In genomic region chr20:38447931-38448675, GRCh38 we compare ENCODE assay signal across 8 cellular contexts. TPM values are rescaled to one million over a fixed set of nuclear protein-coding genes. Genes with fewer than 3 reads are reported as not detected.
A peak's percentile ranks its signal among the peaks of the same experiment; 100 is the strongest.
DNase-seq lines count a peak whose midpoint lies in the region; ATAC-seq, FAIRE-seq and TF ChIP-seq lines count a peak whose summit lies in the region.

No MANE protein-coding gene starts in this region.

- H3K27me3 ChIP-seq in SK-N-SH (ENCODE audit: insufficient read depth) (no peaks in the 10 kb centered on the region), MM.1S (replicated peaks; ENCODE audit: insufficient read depth, low read length) (no peaks in the 10 kb centered on the region), K562 (ENCODE audit: control insufficient read depth in 2 of 2, insufficient read depth in 2 of 2, low read length in 2 of 2) (no peaks in the 10 kb centered on the region)

- H3K9me2 ChIP-seq in SK-N-SH (no peaks in the 10 kb centered on the region), MM.1S (replicated peaks; ENCODE audit: insufficient read depth, low read length) (no peaks in the 10 kb centered on the region)

- H3K27me3 Mint-ChIP-seq in progenitor cell of endocrine pancreas: no peaks in the 10 kb centered on the region

- peak overlapping the region; percentile 12 for H3K27ac Mint-ChIP-seq in progenitor cell of endocrine pancreas

- in situ Hi-C loops in K562 (cut with MboI): no loop called here

- FAIRE-seq in K562 (lab: Jason Lieb, UNC): peak; percentile 26
- no peak for FAIRE-seq in frontal cortex (lab: Jason Lieb, UNC)

- H3K4me1 Mint-ChIP-seq in progenitor cell of endocrine pancreas (ENCODE audit: low read depth): peaks cover 13% of the 10 kb centered on the region

- no peaks in the 10 kb centered on the region for H3K9me1 ChIP-seq in K562 (ENCODE audit: control insufficient read depth, insufficient read depth, low read length)

- POLR2A ChIA-PET in SK-N-SH (lab: Yijun Ruan, JAX) (interaction anchor here (0.6 to 4.1 kb wide), 3 partner anchors 14 to 408 kb away, joined by 3 to 83 read pairs (median 22); partner anchors contain the start of genes RALGAPB and SNHG17), K562 (lab: Yijun Ruan, JAX) (interaction anchor here (0.7 to 5.8 kb wide), 13 partner anchors 10 to 514 kb away, joined by 3 to 130 read pairs (median 4); partner anchors contain the start of genes DHX35, RALGAPB and SNHG17)

- H3K4me3 Mint-ChIP-seq in progenitor cell of endocrine pancreas (ENCODE audit: low read depth): peak overlapping the region; percentile 80

- 0 out of 2 replicates have a peak overlapping the region, but pooled peaks have one; percentile 99 for H3K9ac ChIP-seq in SK-N-SH
- no peak overlapping the region for H3K9ac ChIP-seq in MM.1S (ENCODE audit: low read length)
- peak overlapping the region; percentile 86 to 98 for H3K9ac ChIP-seq in K562 (ENCODE audit: insufficient read depth in 1 of 2, low read depth in 2 of 2, low read length in 2 of 2)

- H3K4me3 ChIP-seq in SK-N-SH (ENCODE audit: low read depth in 2 of 2, low read length in 1 of 2) (peak overlapping the region; percentile 87 to 88), MM.1S (ENCODE audit: low read length) (no peak overlapping the region), K562 (peak overlapping the region; percentile 98)

- intact Hi-C loops in K562 (cut with micrococcal nuclease): no loop called here

- H2AFZ ChIP-seq in SK-N-SH (ENCODE audit: low read depth): no peak overlapping the region
- no peak overlapping the region for H2AFZ ChIP-seq in MM.1S (ENCODE audit: low read length)
- H2AFZ ChIP-seq in K562 (ENCODE audit: low read depth, low read length): peak overlapping the region; percentile 92

- H4K20me1 ChIP-seq in SK-N-SH (ENCODE audit: insufficient read depth) (no peaks in the 10 kb centered on the region), MM.1S (ENCODE audit: insufficient read depth, low read length) (no peaks in the 10 kb centered on the region), K562 (replicated peaks; ENCODE audit: control insufficient read depth, insufficient read depth, low read length) (no peaks in the 10 kb centered on the region)

- peaks cover 10 to 26% of the 10 kb centered on the region in 2 experiments for H3K36me3 ChIP-seq in SK-N-SH (replicated peaks in 1 of 2; ENCODE audit: control insufficient read depth in 1 of 2, insufficient read depth in 2 of 2, low read length in 1 of 2)
- no peaks in the 10 kb centered on the region for H3K36me3 ChIP-seq in MM.1S (replicated peaks; ENCODE audit: insufficient read depth, low read length)
- H3K36me3 ChIP-seq in K562 (ENCODE audit: control insufficient read depth, insufficient read depth, low read length): peaks cover 33% of the 10 kb centered on the region

- TF ChIP-seq CTCF in SK-N-SH (IDR thresholded peaks at IDR 0.05) (no peak), MM.1S (IDR thresholded peaks at IDR 0.05; ENCODE audit: low read length) (no peak), K562 (IDR thresholded peaks at IDR 0.05 in 2 of 3, conservative IDR thresholded peaks at IDR 0.05 in 1 of 3; ENCODE audit: insufficient read depth in 2 of 3, low read depth in 1 of 3, low read length in 3 of 3) (peak in 1 of 3 experiments; percentile 13; a peak in 1 of 6 replicates), progenitor cell of endocrine pancreas (IDR thresholded peaks at IDR 0.05; ENCODE audit: unreplicated experiment) (no peak)

- H3K9me3 ChIP-seq in SK-N-SH (no peaks in the 10 kb centered on the region), MM.1S (replicated peaks; ENCODE audit: insufficient read depth, low read length) (no peaks in the 10 kb centered on the region), K562 (replicated peaks; ENCODE audit: control insufficient read depth, insufficient read depth, low read depth, low read length) (no peaks in the 10 kb centered on the region)

- H3K4me1 ChIP-seq in SK-N-SH (ENCODE audit: control insufficient read depth in 1 of 2, insufficient read depth in 2 of 2, low read depth in 1 of 2, low read length in 1 of 2): peaks cover 10 to 13% of the 10 kb centered on the region in 2 experiments; a peak in 1 of 4 replicates
- peaks cover 17% of the 10 kb centered on the region for H3K4me1 ChIP-seq in MM.1S (ENCODE audit: low read length)
- H3K4me1 ChIP-seq in K562 (replicated peaks in 1 of 2; ENCODE audit: control insufficient read depth in 2 of 2, insufficient read depth in 2 of 2, low read length in 2 of 2): peaks cover 27 to 37% of the 10 kb centered on the region in 2 experiments

- no peak for TF ChIP-seq EP300 in SK-N-SH (IDR thresholded peaks at IDR 0.05; ENCODE audit: borderline replicate concordance in 1 of 2, low read depth in 1 of 2, low read length in 1 of 2)
- TF ChIP-seq EP300 in K562 (IDR thresholded peaks at IDR 0.05; ENCODE audit: low read length): peak; percentile 21; the same call in 1 of the 2 replicates

- peak overlapping the region; percentile 100 for H3K4me2 ChIP-seq in SK-N-SH
- H3K4me2 ChIP-seq in MM.1S (ENCODE audit: low read depth, low read length): peak overlapping the region; percentile 95; the same call in 1 of the 2 replicates
- peak overlapping the region; percentile 96 for H3K4me2 ChIP-seq in K562 (ENCODE audit: insufficient read depth, low read length)

- H3K9me3 Mint-ChIP-seq in progenitor cell of endocrine pancreas (ENCODE audit: low read depth): no peaks in the 10 kb centered on the region

- DNase-seq in SK-N-SH (no peak), MM.1S (no peak), K562 (ENCODE audit: extremely low read depth in 1 of 4, low spot score in 3 of 4) (peak in 2 of 4 experiments; percentile 54 to 74), progenitor cell of endocrine pancreas (ENCODE audit: low spot score, unreplicated experiment) (no peak), NCI-H1930 (lab: John Stamatoyannopoulos, UW) (no peak), frontal cortex (ENCODE audit: low spot score in 2 of 2) (no peak)

- no peak for TF ChIP-seq POLR2A in K562 (conservative IDR thresholded peaks at IDR 0.05)

- TF ChIP-seq RAD21 in SK-N-SH (IDR thresholded peaks at IDR 0.05; ENCODE audit: low read length): no peak
- 0 out of 4 replicates have a peak, but pooled peaks of 1 of the 2 experiments have one; percentile 10 for TF ChIP-seq RAD21 in K562 (CRISPR knock-in tag; conservative IDR thresholded peaks at IDR 0.05 in 1 of 2, IDR thresholded peaks at IDR 0.05 in 1 of 2)

- peaks cover 13% of the 10 kb centered on the region for H3F3A ChIP-seq in SK-N-SH (replicated peaks; ENCODE audit: insufficient read depth)
- peaks cover 4% of the 10 kb centered on the region for H3F3A ChIP-seq in MM.1S (ENCODE audit: insufficient read depth, low read length)

- WGBS in SK-N-SH (ENCODE audit: low lambda C conversion rate): 87% methylated on average over 10 of the region's 10 CpGs
- 16% methylated on average over 10 of the region's 10 CpGs for WGBS in K562 (ENCODE audit: insufficient coverage, low coverage, missing lambda C conversion rate)

- no TSS peak for BruUV-seq in K562 (replicated peaks; lab: Mats Ljungman, UMichigan)

- H3K27ac ChIP-seq in SK-N-SH (ENCODE audit: low read depth in 2 of 2, low read length in 1 of 2) (no peak overlapping the region; a peak in 1 of 4 replicates), MM.1S (ENCODE audit: low read length) (no peak overlapping the region), K562 (ENCODE audit: extremely low read depth, low read depth, low read length) (peak overlapping the region; percentile 92)

- H3K36me3 Mint-ChIP-seq in progenitor cell of endocrine pancreas (ENCODE audit: insufficient read depth): peaks cover 15% of the 10 kb centered on the region

- CTCF ChIA-PET in SK-N-SH (lab: Yijun Ruan, JAX) (interaction anchor here (1.1 to 4.2 kb wide), 6 partner anchors 9 to 58 kb away, joined by 3 to 75 read pairs (median 14); partner anchors contain the start of genes RALGAPB and SNHG17), K562 (lab: Yijun Ruan, JAX; ENCODE audit: low intra/inter-chr PET ratio) (interaction anchor here (3.9 kb wide), 1 partner anchor 13 kb away, joined by 72 read pairs; the partner anchor contains the start of gene SNHG17)

- ATAC-seq in SK-N-SH treated with all-trans-retinoic acid at 6 μM for 48 hours (no peak), K562 (peak; percentile 50), HG03460 (IDR thresholded peaks at IDR 0.05; ENCODE audit: unreplicated experiment) (no peak)

- H3K79me2 ChIP-seq in SK-N-SH (ENCODE audit: insufficient read depth) (peaks cover 20% of the 10 kb centered on the region), MM.1S (ENCODE audit: low read length) (peaks cover 14% of the 10 kb centered on the region), K562 (ENCODE audit: control insufficient read depth, insufficient read depth, low read length) (peaks cover 24% of the 10 kb centered on the region)

RNA-seq across cellular contexts. Expression of gene SNHG17, which starts 13.0 kb away (rescaled TPM):
- polyA plus RNA-seq in SK-N-SH (2012; rRNA removed) (34.9 and 40.3 TPM in 2 replicates), K562 (2011; rRNA removed) (38.8 and 50.3 TPM in 2 replicates), K562 (2014; fragmentation: Illumina TruSeq; extraction: Trizol) (32.6 and 39.0 TPM in 2 replicates), K562 (2014; fragmentation: Nextera tagmentation; extraction: Ambion mirVana) (10 to 100 TPM; 29.8 to 35.9 TPM), K562 (2014; rRNA removed) (72.2 and 73.2 TPM in 2 replicates)
- 25.4 and 27.5 TPM in 2 replicates for polyA plus RNA-seq in SK-N-SH (2012; cell fraction: cytosol; rRNA removed)
- 112 and 173 TPM in 2 replicates for polyA plus RNA-seq in SK-N-SH (2012; cell fraction: nucleus; rRNA removed)
- total RNA-seq in K562 (2011; cell fraction: chromatin; rRNA removed; ENCODE audit: low replicate concordance): 199 and 404 TPM in 2 replicates
- total RNA-seq in K562 (2011; cell fraction: nucleolus; rRNA removed): 262 and 289 TPM in 2 replicates
- 279 and 385 TPM in 2 replicates for total RNA-seq in K562 (2011; cell fraction: nucleoplasm; rRNA removed)
- total RNA-seq in K562 (2014; rRNA removed) (57.7 and 72.7 TPM in 2 replicates), K562 (2014; rRNA removed; fragmentation: Illumina TruSeq; extraction: Trizol) (66.3 and 73.6 TPM in 2 replicates), K562 (2015; rRNA removed; fragmentation: Illumina TruSeq; extraction: Trizol) (69.9 and 74.3 TPM in 2 replicates), K562 (2021) (106 and 112 TPM in 2 replicates), progenitor cell of endocrine pancreas (31.6 and 37.1 TPM in 2 replicates), frontal cortex (4.5 TPM)
- polyA plus RNA-seq in K562 (2011; cell fraction: cytosol; rRNA removed): 46.3 and 48.3 TPM in 2 replicates
- 168 and 245 TPM in 2 replicates for polyA plus RNA-seq in K562 (2011; cell fraction: nucleus; rRNA removed)
- polyA plus RNA-seq in K562 (2012): 55.7 and 78.9 TPM in 2 replicates
- 318 and 400 TPM in 2 replicates for polyA minus RNA-seq in K562 (2011; rRNA and poly(A)+ RNA removed)
- polyA minus RNA-seq in K562 (2011; cell fraction: cytosol; rRNA and poly(A)+ RNA removed): 171 and 228 TPM in 2 replicates
- 155 and 182 TPM in 2 replicates for polyA minus RNA-seq in K562 (2011; cell fraction: nucleus; rRNA and poly(A)+ RNA removed)

RNA-seq across cellular contexts. Expression of gene RALGAPB, which starts 24.5 kb away (rescaled TPM):
- 10.8 and 14.7 TPM in 2 replicates for polyA plus RNA-seq in SK-N-SH (2012; rRNA removed)
- 10.9 and 11.0 TPM in 2 replicates for polyA plus RNA-seq in SK-N-SH (2012; cell fraction: cytosol; rRNA removed)
- 23.1 and 48.0 TPM in 2 replicates for polyA plus RNA-seq in SK-N-SH (2012; cell fraction: nucleus; rRNA removed)
- 43.1 and 99.4 TPM in 2 replicates for total RNA-seq in K562 (2011; cell fraction: chromatin; rRNA removed; ENCODE audit: low replicate concordance)
- total RNA-seq in K562 (2011; cell fraction: nucleolus; rRNA removed): 19.2 and 27.8 TPM in 2 replicates
- 47.1 and 72.9 TPM in 2 replicates for total RNA-seq in K562 (2011; cell fraction: nucleoplasm; rRNA removed)
- 11.6 and 14.7 TPM in 2 replicates for total RNA-seq in K562 (2014; rRNA removed)
- 18.5 and 21.2 TPM in 2 replicates for total RNA-seq in K562 (2014; rRNA removed; fragmentation: Illumina TruSeq; extraction: Trizol)
- total RNA-seq in K562 (2015; rRNA removed; fragmentation: Illumina TruSeq; extraction: Trizol): 17.7 and 18.6 TPM in 2 replicates
- total RNA-seq in K562 (2021): 21.7 and 23.8 TPM in 2 replicates
- 12.5 and 13.6 TPM in 2 replicates for polyA plus RNA-seq in K562 (2011; rRNA removed)
- polyA plus RNA-seq in K562 (2011; cell fraction: cytosol; rRNA removed): 5.0 and 7.1 TPM in 2 replicates
- 29.2 and 35.6 TPM in 2 replicates for polyA plus RNA-seq in K562 (2011; cell fraction: nucleus; rRNA removed)
- 14.6 and 16.4 TPM in 2 replicates for polyA plus RNA-seq in K562 (2012)
- 21.1 and 25.6 TPM in 2 replicates for polyA plus RNA-seq in K562 (2014; fragmentation: Illumina TruSeq; extraction: Trizol)
- 1 to 10 TPM; 4.3 to 6.0 TPM for polyA plus RNA-seq in K562 (2014; fragmentation: Nextera tagmentation; extraction: Ambion mirVana)
- 11.3 and 11.7 TPM in 2 replicates for polyA plus RNA-seq in K562 (2014; rRNA removed)
- polyA minus RNA-seq in K562 (2011; rRNA and poly(A)+ RNA removed): 33.0 and 33.6 TPM in 2 replicates
- 14.9 and 19.5 TPM in 2 replicates for polyA minus RNA-seq in K562 (2011; cell fraction: cytosol; rRNA and poly(A)+ RNA removed)
- 28.1 and 41.1 TPM in 2 replicates for polyA minus RNA-seq in K562 (2011; cell fraction: nucleus; rRNA and poly(A)+ RNA removed)
- 42.3 and 43.4 TPM in 2 replicates for total RNA-seq in progenitor cell of endocrine pancreas
- 35.5 TPM for total RNA-seq in frontal cortex

Comparison
In these comparisons a context has a peak if more than half of its experiments do, and no peak if none do; other contexts are left out.
1. Of the 27 proteins assayed by ChIP-seq in both K562 and SK-N-SH: peak only in K562: ELF1, EP300, POLR2AphosphoS5 and TAF1; only in SK-N-SH: none; in both: none; in neither: 18; mixed calls (peak in some experiments, not most) for 5.